Comparison of ENCODE assay signal across 25 cellular contexts in genomic region chr3:123423026-123423425, GRCh38. TPM values are rescaled to one million over a fixed set of nuclear protein-coding genes. Genes with fewer than 3 reads are reported as not detected.
DNase-seq lines count a peak whose midpoint lies in the region; ATAC-seq, FAIRE-seq and TF ChIP-seq lines count a peak whose summit lies in the region.
"Had no signal": no experiment of that assay in that cellular context is flagged by ENCODE, and none has a peak within 500 bp of the region (broad histone marks: within the 10 kb centered on the region; RNA-seq: fewer than 3 reads in every experiment).

No MANE protein-coding gene starts in this region.

- H3K4me3 ChIP-seq in HEK293 (ENCODE audit: low read depth, low read length) (no peak overlapping the region), coronary artery (peak overlapping the region; percentile 36), small intestine (ENCODE audit: low read depth in 1 of 2, low read length in 2 of 2) (no peak overlapping the region)
- H3K4me3 ChIP-seq: cardiac muscle cell, ovary, skin epidermis had no signal

- no peak overlapping the region for H3K27ac Mint-ChIP-seq in T-cell
- H3K27ac Mint-ChIP-seq: activated CD4-positive, alpha-beta T cell treated with anti-CD3 and anti-CD28 coated beads, Interleukin-2, amount 10 ng/mL, durations not matched to agents 24 days and 14 days; activated naive CD8-positive, alpha-beta T cell treated with anti-CD3 and anti-CD28 coated beads, Interleukin-2, amount 50 U/mL, for 24 hours; CD8-positive, alpha-beta T cell; naive thymus-derived CD4-positive, alpha-beta T cell had no signal

- H3K27ac ChIP-seq in HEK293 (ENCODE audit: extremely low read depth, low read depth, low read length) (no peak overlapping the region), coronary artery (peak overlapping the region; percentile 82 to 92), small intestine (ENCODE audit: low read depth in 1 of 2, low read length in 1 of 2) (peak overlapping the region in 1 of 2 donors; percentile 8)
- H3K27ac ChIP-seq: cardiac muscle cell, skin epidermis had no signal

- ATAC-seq in T-cell (replicated peaks in 1 of 4), result no peak
- no peak for ATAC-seq in stimulated activated naive CD8-positive, alpha-beta T cell treated with anti-CD3 and anti-CD28 coated beads, Interleukin-15, Interleukin-2, amounts not matched to agents 100 U/mL and 50 U/mL, for 24 hours
- ATAC-seq: activated naive CD8-positive, alpha-beta T cell treated with anti-CD3 and anti-CD28 coated beads, Interleukin-2, amount 50 U/mL, for 24 hours; CD8-positive, alpha-beta T cell; esophagus mucosa; naive thymus-derived CD4-positive, alpha-beta T cell had no signal

- no peaks in the 10 kb centered on the region for H3K36me3 Mint-ChIP-seq in T-cell
- H3K36me3 Mint-ChIP-seq: CD8-positive, alpha-beta T cell; naive thymus-derived CD4-positive, alpha-beta T cell had no signal

- H3K9me3 Mint-ChIP-seq in T-cell, result no peaks in the 10 kb centered on the region
- H3K9me3 Mint-ChIP-seq: activated CD4-positive, alpha-beta T cell treated with anti-CD3 and anti-CD28 coated beads, Interleukin-2, amount 10 ng/mL, durations not matched to agents 24 days and 14 days; activated naive CD8-positive, alpha-beta T cell treated with anti-CD3 and anti-CD28 coated beads, Interleukin-2, amount 50 U/mL, for 24 hours; CD8-positive, alpha-beta T cell had no signal

- no peaks in the 10 kb centered on the region for H3K36me3 ChIP-seq in HEK293 (ENCODE audit: control insufficient read depth in 2 of 2, insufficient read depth in 1 of 2, low read length in 2 of 2)
- no peaks in the 10 kb centered on the region for H3K36me3 ChIP-seq in small intestine (ENCODE audit: control insufficient read depth in 2 of 2, insufficient read depth in 2 of 2, low read length in 2 of 2)
- H3K36me3 ChIP-seq: cardiac muscle cell, ovary had no signal

- no peak for FAIRE-seq in small intestine (lab: Jason Lieb, UNC)

- TF ChIP-seq CTCF in HEK293 (tag by site-specific recombination; IDR thresholded peaks at IDR 0.05) (no peak), coronary artery (IDR thresholded peaks at IDR 0.05) (no peak)

- peaks cover 0 to 7% (median 1%) of the 10 kb centered on the region in 3 donors for H3K4me1 Mint-ChIP-seq in T-cell
- H3K4me1 Mint-ChIP-seq: activated CD4-positive, alpha-beta T cell treated with anti-CD3 and anti-CD28 coated beads, Interleukin-2, amount 10 ng/mL, durations not matched to agents 24 days and 14 days had no signal

- CTCF ChIA-PET in HEK293 (lab: Yijun Ruan, JAX) (interaction anchor here (1.2 kb wide), 1 partner anchor 93 kb away, joined by 3 read pairs; no protein-coding TSS in a partner anchor), T-cell (lab: Charles Lee) (no interaction called here)

- H3K4me1 ChIP-seq in HEK293 (ENCODE audit: control insufficient read depth, insufficient read depth, low read length), result 0 out of 2 replicates have a peak, but pooled peaks cover 2% of the 10 kb centered on the region
- peaks cover 3 to 18% of the 10 kb centered on the region in 2 donors for H3K4me1 ChIP-seq in small intestine (ENCODE audit: control insufficient read depth in 2 of 2, insufficient read depth in 1 of 2, low read depth in 1 of 2, low read length in 1 of 2)

- H3K4me3 Mint-ChIP-seq in T-cell, result no peak overlapping the region
- H3K4me3 Mint-ChIP-seq: activated CD4-positive, alpha-beta T cell treated with anti-CD3 and anti-CD28 coated beads, Interleukin-2, amount 10 ng/mL, durations not matched to agents 24 days and 14 days; activated naive CD8-positive, alpha-beta T cell treated with anti-CD3 and anti-CD28 coated beads, Interleukin-2, amount 50 U/mL, for 24 hours; CD8-positive, alpha-beta T cell; naive thymus-derived CD4-positive, alpha-beta T cell had no signal

- 28 to 55% (median 33%) methylated on average over 11 to 12 of the region's 12 CpGs for WGBS in small intestine, 3 donors

- H3K9me3 ChIP-seq in HEK293 (ENCODE audit: control insufficient read depth, insufficient read depth, low read depth, low read length), result no peaks in the 10 kb centered on the region
- H3K9me3 ChIP-seq in small intestine (ENCODE audit: control insufficient read depth, low read depth), result no peaks in the 10 kb centered on the region
- H3K9me3 ChIP-seq: ovary had no signal

- H3K27me3 Mint-ChIP-seq in T-cell, result peaks cover 0 to 11% of the 10 kb centered on the region in 2 donors
- H3K27me3 Mint-ChIP-seq: activated naive CD8-positive, alpha-beta T cell treated with anti-CD3 and anti-CD28 coated beads, Interleukin-2, amount 50 U/mL, for 24 hours had no signal

- H3K27me3 ChIP-seq in small intestine (ENCODE audit: control insufficient read depth in 2 of 2, insufficient read depth in 2 of 2, low read length in 2 of 2), result no peaks in the 10 kb centered on the region
- H3K27me3 ChIP-seq: cardiac muscle cell, ovary had no signal

- DNase-seq in coronary artery (ENCODE audit: low spot score), result no peak
- DNase-seq in kidney tubule cell (ENCODE audit: low spot score), result peak; percentile 70
- peak; percentile 87 for DNase-seq in small intestine
- no peak for DNase-seq in T-cell
- no peak for DNase-seq in DMS 273 treated with DMSO at 0.1 percent for 48 hours (lab: John Stamatoyannopoulos, UW)
- DNase-seq in NCI-H226, result no peak
- DNase-seq in stimulated activated naive CD8-positive, alpha-beta T cell treated with anti-CD3 and anti-CD28 coated beads, Interleukin-15, Interleukin-2, amounts not matched to agents 100 U/mL and 50 U/mL, for 24 hours, result no peak
- DNase-seq: activated CD4-positive, alpha-beta T cell treated with anti-CD3 and anti-CD28 coated beads, Interleukin-2, amount 10 ng/mL, durations not matched to agents 24 days and 14 days; activated CD8-positive, alpha-beta memory T cell treated with anti-CD3 and anti-CD28 coated beads, Interleukin-2, amount 50 U/mL, for 4 hours; activated naive CD8-positive, alpha-beta T cell treated with anti-CD3 and anti-CD28 coated beads, Interleukin-2, amount 50 U/mL, for 24 hours; CD8-positive, alpha-beta T cell; DND-41; effector CD4-positive, alpha-beta T cell; Karpas-422; mammary epithelial cell; naive thymus-derived CD4-positive, alpha-beta T cell; NCI-H1417; NCI-H2107; NCI-H524 treated with DMSO at 0.1 percent for 48 hours; ovary; stimulated activated CD4-positive, alpha-beta T cell treated with anti-CD3 and anti-CD28 coated beads, Interleukin-4, amount 100 ng/mL, for 24 hours had no signal

- POLR2A ChIA-PET in HEK293 (lab: Yijun Ruan, JAX), result no interaction called here
- POLR2A ChIA-PET in T-cell (lab: Charles Lee), result no interaction called here

TF ChIP-seq in HEK293, 187 proteins besides CTCF, POLR2A, EP300 and RAD21 (continues in another document):
- no peak for TF ChIP-seq BCL6B (tag by site-specific recombination; IDR thresholded peaks at IDR 0.05)
- no peak for TF ChIP-seq ZNF26 (tag by site-specific recombination; IDR thresholded peaks at IDR 0.05)
- no peak for TF ChIP-seq ZNF169 (tag by site-specific recombination; IDR thresholded peaks at IDR 0.05)
- no peak for TF ChIP-seq ZBTB26 (tag by site-specific recombination; optimal IDR thresholded peaks at IDR 0.05)
- no peak for TF ChIP-seq ZNF18 (tag by site-specific recombination; IDR thresholded peaks at IDR 0.05)
- TF ChIP-seq ZNF521 (tag by site-specific recombination; IDR thresholded peaks at IDR 0.05), result no peak

RNA-seq across cellular contexts. Expression of gene ADCY5, which starts 25.9 kb away (rescaled TPM):
- 1 to 10 TPM in 2 of 3 donors, under 1 TPM in 1; 0.67 to 6.9 (median 3.2) TPM for polyA plus RNA-seq in small intestine
- under 1 TPM in 1 of 5 donors, not detected in 4; 0.23 TPM for total RNA-seq in T-cell
- total RNA-seq: activated CD4-positive, alpha-beta T cell treated with anti-CD3 and anti-CD28 coated beads, Interleukin-2, amount 10 ng/mL, durations not matched to agents 24 days and 14 days; CD8-positive, alpha-beta T cell; naive thymus-derived CD4-positive, alpha-beta T cell had no signal

Comparison
In these comparisons a context has a peak if more than half of its experiments do, and no peak if none do; other contexts are left out.
1. DNase-seq: peak in kidney tubule cell (single experiment) and small intestine (single experiment); none in coronary artery (single experiment), T-cell (0 of 34), DMS 273 treated with DMSO at 0.1 percent for 48 hours (single experiment), NCI-H226 (single experiment) and stimulated activated naive CD8-positive, alpha-beta T cell treated with anti-CD3 and anti-CD28 coated beads, Interleukin-15, Interleukin-2, amounts not matched to agents 100 U/mL and 50 U/mL, for 24 hours (single experiment).